8 cellular contexts compared by ENCODE assay signal in the genomic region with DNA sequence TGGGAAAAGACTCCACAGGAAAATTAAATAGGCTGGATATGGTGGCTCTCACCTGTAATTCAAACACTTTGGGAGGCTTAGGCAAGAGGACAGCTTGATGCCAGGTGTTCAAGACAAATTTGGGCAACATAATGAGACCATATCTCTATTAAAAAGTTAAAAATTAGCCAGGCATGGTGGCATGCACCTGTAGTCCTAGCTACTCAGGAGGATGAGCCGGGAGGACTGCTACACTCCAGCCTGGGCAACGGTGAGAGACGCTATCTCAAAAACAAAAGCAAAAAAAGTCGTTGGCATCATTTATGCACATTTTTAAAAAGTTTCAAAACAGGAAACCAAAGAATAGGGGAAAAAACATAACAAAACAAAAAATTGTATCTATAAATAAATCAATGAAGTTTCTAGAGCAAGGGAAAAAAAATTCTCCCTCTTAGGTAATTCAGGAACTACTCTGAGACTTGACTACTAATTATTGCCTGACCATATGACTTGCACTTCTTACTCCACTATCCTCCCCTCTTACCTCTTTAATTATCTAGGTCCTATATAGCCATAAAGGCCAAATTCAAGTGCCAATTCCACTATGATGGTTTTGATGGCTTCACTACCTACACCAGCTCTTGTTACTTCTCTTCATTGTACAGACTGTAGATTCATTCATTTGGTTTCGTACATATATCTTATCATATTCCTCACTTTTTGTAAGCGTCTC. TPM values are rescaled to one million over a fixed set of nuclear protein-coding genes. Genes with fewer than 3 reads are reported as not detected.
DNase-seq lines count a peak whose midpoint lies in the region; ATAC-seq and TF ChIP-seq lines count a peak whose summit lies in the region.

No MANE protein-coding gene starts in this region.

- peaks cover 5% of the 10 kb centered on the region for H3K36me3 ChIP-seq in CD8-positive, alpha-beta T cell (ENCODE audit: insufficient read depth, low read length)
- peaks cover 18% of the 10 kb centered on the region for H3K36me3 ChIP-seq in Karpas-422 (ENCODE audit: insufficient read depth, low read length)

- peak overlapping the region; percentile 99 for H3K27ac Mint-ChIP-seq in CD8-positive, alpha-beta T cell
- H3K27ac Mint-ChIP-seq in central memory CD8-positive, alpha-beta T cell (ENCODE audit: low read depth): peak overlapping the region; percentile 97
- peak overlapping the region in 8 of 10 donors; percentile 98 to 99 (median 98) for H3K27ac Mint-ChIP-seq in naive thymus-derived CD8-positive, alpha-beta T cell

- peaks cover 48% of the 10 kb centered on the region for H3K4me1 Mint-ChIP-seq in CD8-positive, alpha-beta T cell (ENCODE audit: low read depth)
- H3K4me1 Mint-ChIP-seq in central memory CD8-positive, alpha-beta T cell: peaks cover 37% of the 10 kb centered on the region
- peaks cover 21 to 54% (median 49%) of the 10 kb centered on the region in 4 donors for H3K4me1 Mint-ChIP-seq in naive thymus-derived CD8-positive, alpha-beta T cell

- peak overlapping the region; percentile 96 for H3K4me2 ChIP-seq in Karpas-422 (ENCODE audit: low read depth, low read length, poor library complexity, severe bottlenecking)

- intact Hi-C loops in CD8-positive, alpha-beta T cell (cut with DNase I, micrococcal nuclease): loop anchor here (2.0 to 10.0 kb wide), 4 partner anchors 125 to 1415 kb away; a partner anchor contains a TSS

- H3K4me3 ChIP-seq in CD8-positive, alpha-beta T cell (ENCODE audit: low read depth, low read length): peak overlapping the region; percentile 85
- peak overlapping the region; percentile 91 for H3K4me3 ChIP-seq in Karpas-422 (ENCODE audit: low read length)

- ATAC-seq in CD8-positive, alpha-beta T cell: no peak
- no peak for ATAC-seq in central memory CD8-positive, alpha-beta T cell (replicated peaks; ENCODE audit: extremely low read depth, poor library complexity, severe bottlenecking)
- ATAC-seq in naive thymus-derived CD8-positive, alpha-beta T cell: no peak
- ATAC-seq in HG03045 (IDR thresholded peaks at IDR 0.05; ENCODE audit: unreplicated experiment) (no peak), GM19452 (IDR thresholded peaks at IDR 0.05; ENCODE audit: unreplicated experiment) (no peak)

- peak overlapping the region; percentile 92 for H3K9ac ChIP-seq in Karpas-422 (ENCODE audit: low read length)

- H3K9me3 Mint-ChIP-seq in CD8-positive, alpha-beta T cell: peaks cover 2% of the 10 kb centered on the region
- peaks cover 5% of the 10 kb centered on the region for H3K9me3 Mint-ChIP-seq in central memory CD8-positive, alpha-beta T cell
- H3K9me3 Mint-ChIP-seq in naive thymus-derived CD8-positive, alpha-beta T cell: peaks cover 0 to 3% (median 0%) of the 10 kb centered on the region in 9 donors

- H3K9me3 ChIP-seq in CD8-positive, alpha-beta T cell (ENCODE audit: low read length): no peaks in the 10 kb centered on the region
- no peaks in the 10 kb centered on the region for H3K9me3 ChIP-seq in Karpas-422 (ENCODE audit: low read length)

- H3K27me3 Mint-ChIP-seq in CD8-positive, alpha-beta T cell (ENCODE audit: low read depth): no peaks in the 10 kb centered on the region
- H3K27me3 Mint-ChIP-seq in central memory CD8-positive, alpha-beta T cell: no peaks in the 10 kb centered on the region
- H3K27me3 Mint-ChIP-seq in naive thymus-derived CD8-positive, alpha-beta T cell: no peaks in the 10 kb centered on the region

- H4K20me1 ChIP-seq in Karpas-422 (ENCODE audit: insufficient read depth, low read depth, low read length): peaks cover 7% of the 10 kb centered on the region; the same call in 1 of the 2 replicates

- H3K9me2 ChIP-seq in Karpas-422 (replicated peaks; ENCODE audit: insufficient read depth, low read length): no peaks in the 10 kb centered on the region; the same call in 1 of the 2 replicates

- POLR2A ChIA-PET in CD8-positive, alpha-beta T cell (lab: Charles Lee): interaction anchor here (1.1 to 2.3 kb wide), 3 partner anchors 8 to 32 kb away, joined by 3 to 28 read pairs (median 14); a partner anchor contains a TSS
- POLR2A ChIA-PET in naive thymus-derived CD8-positive, alpha-beta T cell (lab: Charles Lee): interaction anchor here (2.3 to 3.8 kb wide), 3 partner anchors 17 to 54 kb away, joined by 25 to 46 read pairs (median 31); a partner anchor contains a TSS

- no peak overlapping the region for H2AFZ ChIP-seq in Karpas-422 (ENCODE audit: low read length)

- no peak for TF ChIP-seq CTCF in CD8-positive, alpha-beta T cell (IDR thresholded peaks at IDR 0.05)

- DNase-seq in CD8-positive, alpha-beta T cell: no peak
- DNase-seq in Karpas-422: no peak
- DNase-seq in central memory CD8-positive, alpha-beta T cell (ENCODE audit: low spot score in 2 of 2): no peak
- no peak for DNase-seq in naive thymus-derived CD8-positive, alpha-beta T cell
- DNase-seq in activated effector memory CD4-positive, alpha-beta T cell treated with Interleukin-2 at 50 U/mL for 16 hours: no peak
- no peak for DNase-seq in stimulated activated CD4-positive, alpha-beta T cell treated with anti-CD3 and anti-CD28 coated beads, Interleukin-1b, Interleukin-23, amount 100 ng/mL, for 48 hours

- H3K4me1 ChIP-seq in CD8-positive, alpha-beta T cell (ENCODE audit: insufficient read depth, low read length): peaks cover 30% of the 10 kb centered on the region
- H3K4me1 ChIP-seq in Karpas-422 (ENCODE audit: low read length): peaks cover 22% of the 10 kb centered on the region

- H3K79me2 ChIP-seq in Karpas-422 (ENCODE audit: low read length): peaks cover 61% of the 10 kb centered on the region

- H3K4me3 Mint-ChIP-seq in CD8-positive, alpha-beta T cell: peak overlapping the region; percentile 99
- peak overlapping the region; percentile 97 for H3K4me3 Mint-ChIP-seq in central memory CD8-positive, alpha-beta T cell
- H3K4me3 Mint-ChIP-seq in naive thymus-derived CD8-positive, alpha-beta T cell: peak overlapping the region; percentile 92 to 99 (median 98)

- CTCF ChIA-PET in CD8-positive, alpha-beta T cell (lab: Charles Lee): interaction anchor here (0.6 to 3.7 kb wide), 3 partner anchors 11 to 133 kb away, joined by 4 to 19 read pairs (median 14); a partner anchor contains a TSS

- no peaks in the 10 kb centered on the region for H3K27me3 ChIP-seq in CD8-positive, alpha-beta T cell (ENCODE audit: insufficient read depth, low read length)
- H3K27me3 ChIP-seq in Karpas-422 (ENCODE audit: low read length): no peaks in the 10 kb centered on the region

- H3K27ac ChIP-seq in CD8-positive, alpha-beta T cell (ENCODE audit: low read depth, low read length): no peak overlapping the region
- no peak overlapping the region for H3K27ac ChIP-seq in Karpas-422 (ENCODE audit: low read length)

- peaks cover 29% of the 10 kb centered on the region for H3K36me3 Mint-ChIP-seq in CD8-positive, alpha-beta T cell
- H3K36me3 Mint-ChIP-seq in central memory CD8-positive, alpha-beta T cell (ENCODE audit: insufficient read depth): peaks cover 16% of the 10 kb centered on the region
- H3K36me3 Mint-ChIP-seq in naive thymus-derived CD8-positive, alpha-beta T cell: peaks cover 2 to 23% (median 11%) of the 10 kb centered on the region in 3 donors

RNA-seq across cellular contexts. Expression of a gene that starts 1.6 kb away (rescaled TPM):
- total RNA-seq in CD8-positive, alpha-beta T cell: 10 to 100 TPM; 23.7 to 26.5 TPM
- 83.1 and 105 TPM in 2 replicates for total RNA-seq in Karpas-422 (2014; rRNA removed; shearing (Covaris generic); ENCODE audit: low replicate concordance)
- total RNA-seq in naive thymus-derived CD8-positive, alpha-beta T cell: 100 to 1,000 TPM; 113 to 116 TPM
- 10 to 100 TPM; 12.4 to 24.5 (median 20.5) TPM for polyA plus RNA-seq in naive thymus-derived CD8-positive, alpha-beta T cell

RNA-seq across cellular contexts. Expression of a gene that starts 16.6 kb away (rescaled TPM):
- 1 to 10 TPM; 1.4 to 1.6 TPM for total RNA-seq in CD8-positive, alpha-beta T cell
- not detected in 2 replicates for total RNA-seq in Karpas-422 (2014; rRNA removed; shearing (Covaris generic); ENCODE audit: low replicate concordance)
- total RNA-seq in naive thymus-derived CD8-positive, alpha-beta T cell: 1 to 10 TPM; 6.2 to 6.7 TPM
- 1 to 10 TPM; 2.5 to 3.8 (median 2.5) TPM for polyA plus RNA-seq in naive thymus-derived CD8-positive, alpha-beta T cell

RNA-seq across cellular contexts. Expression of a gene that starts 32.6 kb away (rescaled TPM):
- 100 to 1,000 TPM in 1 of 2 experiments, 10 to 100 TPM in 1; 95.0 to 100 TPM for total RNA-seq in CD8-positive, alpha-beta T cell
- total RNA-seq in Karpas-422 (2014; rRNA removed; shearing (Covaris generic); ENCODE audit: low replicate concordance): 32.3 and 56.7 TPM in 2 replicates
- 10 to 100 TPM; 86.2 to 90.2 TPM for total RNA-seq in naive thymus-derived CD8-positive, alpha-beta T cell
- 10 to 100 TPM; 68.6 to 87.5 (median 75.8) TPM for polyA plus RNA-seq in naive thymus-derived CD8-positive, alpha-beta T cell

RNA-seq across cellular contexts. Expression of a gene that starts 32.8 kb away (rescaled TPM):
- total RNA-seq in CD8-positive, alpha-beta T cell: 10 to 100 TPM; 24.0 to 26.6 TPM
- total RNA-seq in Karpas-422 (2014; rRNA removed; shearing (Covaris generic); ENCODE audit: low replicate concordance): 37.6 and 40.3 TPM in 2 replicates
- 10 to 100 TPM; 28.5 to 29.2 TPM for total RNA-seq in naive thymus-derived CD8-positive, alpha-beta T cell
- 10 to 100 TPM in 1 of 3 donors, 1 to 10 TPM in 2; 8.7 to 11.0 (median 9.9) TPM for polyA plus RNA-seq in naive thymus-derived CD8-positive, alpha-beta T cell

RNA-seq across cellular contexts. Expression of a gene that starts 53.7 kb away (rescaled TPM):
- 100 to 1,000 TPM; 132 to 144 TPM for total RNA-seq in CD8-positive, alpha-beta T cell
- total RNA-seq in Karpas-422 (2014; rRNA removed; shearing (Covaris generic); ENCODE audit: low replicate concordance): 152 and 158 TPM in 2 replicates
- total RNA-seq in naive thymus-derived CD8-positive, alpha-beta T cell: 100 to 1,000 TPM; 136 to 146 TPM
- polyA plus RNA-seq in naive thymus-derived CD8-positive, alpha-beta T cell: 10 to 100 TPM; 20.7 to 34.9 (median 29.4) TPM
